22 cellular contexts compared by ENCODE assay signal in genomic region chr1:203011582-203011981, GRCh38.
"Had no signal": no experiment of that assay in that cellular context is flagged by ENCODE, and none has a peak within 500 bp of the region (broad histone marks: within the 10 kb centered on the region; RNA-seq: fewer than 3 reads in every experiment).

No MANE protein-coding gene starts in this region.

- DNase-seq: Karpas-422, KG1, MG63, NCI-H1092, NCI-H1436, NCI-H187, NCI-H2029, NCI-H2081 treated with DMSO at 0.1 percent for 48 hours, NCI-H2171, NCI-H226, NCI-H446, NCI-H510A, NCI-H524 treated with DMSO at 0.1 percent for 48 hours, NCI-H69, NCI-H774, PC-3, SHP77, SK-N-SH, SW 1271, T-cell had no signal

- H3K4me2 ChIP-seq: SK-N-SH had no signal

- H3K9ac ChIP-seq: SK-N-SH had no signal

- H3K4me3 ChIP-seq: MG63 had no signal

- H3K9me3 ChIP-seq: MG63, SK-N-SH had no signal

- H3K27ac ChIP-seq: RWPE1 had no signal

- ATAC-seq: Panc1, PC-3, T-cell had no signal

- H3K27me3 ChIP-seq: MG63 had no signal
